14 cellular contexts compared by ENCODE assay signal in the genomic region with DNA sequence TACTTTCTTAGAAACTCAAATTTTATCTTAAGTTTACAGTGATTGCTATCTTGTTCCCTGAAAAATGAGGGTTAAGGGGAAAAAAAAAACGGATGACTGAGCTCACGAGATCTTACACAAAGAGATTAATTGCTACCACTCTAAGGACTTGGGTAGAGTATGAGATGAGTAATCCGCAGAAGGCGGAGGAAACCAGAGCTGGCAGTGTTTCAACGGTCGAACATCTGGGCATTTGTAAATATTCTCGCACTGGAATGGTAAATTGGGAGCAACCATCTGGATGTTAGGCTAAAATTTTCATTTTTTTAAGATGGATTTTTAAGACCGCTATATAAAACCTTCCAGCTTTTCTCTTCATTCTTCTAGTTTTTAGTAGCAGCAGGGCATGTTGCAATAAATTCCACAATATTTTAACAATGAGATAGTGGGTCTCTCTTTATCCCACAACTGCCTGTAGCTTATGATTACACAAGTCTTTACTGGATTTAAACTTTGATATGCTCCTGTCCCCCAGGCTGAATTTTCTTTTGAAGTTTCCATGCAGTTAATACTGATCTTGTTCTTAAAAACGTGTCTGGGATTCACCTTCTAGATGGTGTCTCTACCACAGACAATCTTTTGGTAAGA.
DNase-seq lines count a peak whose midpoint lies in the region; ATAC-seq and TF ChIP-seq lines count a peak whose summit lies in the region.
"Had no signal": no experiment of that assay in that cellular context is flagged by ENCODE, and none has a peak within 500 bp of the region (broad histone marks: within the 10 kb centered on the region; RNA-seq: fewer than 3 reads in every experiment).

No MANE protein-coding gene starts in this region.

- in situ Hi-C loops in transverse colon (cut with MboI; ENCODE audit: low pct_ligation_motif_present in 1 of 4, low pct_unique_long_range_greater_than_20kb in 1 of 4, low sequenced_read_pairs in 3 of 4) = no loop called here

- no peak for TF ChIP-seq POLR2A in transverse colon (IDR thresholded peaks at IDR 0.05)

- no peaks in the 10 kb centered on the region for H3K36me3 ChIP-seq in transverse colon
- H3K36me3 ChIP-seq: neutrophil, suprapubic skin had no signal

- DNase-seq in NCI-H510A treated with DMSO at 0.1 percent for 48 hours (lab: John Stamatoyannopoulos, UW) = peak; percentile 36
- DNase-seq in NCI-H510A (lab: John Stamatoyannopoulos, UW) = no peak
- peak; percentile 3 for DNase-seq in RKO (ENCODE audit: low spot score)
- DNase-seq in fibroblast of the conjunctiva (ENCODE audit: low read depth) = peak; percentile 75
- DNase-seq in transverse colon = peak; percentile 8
- DNase-seq in stimulated activated CD4-positive, alpha-beta T cell treated with anti-CD3 and anti-CD28 coated beads, Interleukin-4, amount 100 ng/mL, for 24 hours = no peak
- no peak for DNase-seq in GM19240 (ENCODE audit: insufficient read length, low spot score)
- DNase-seq: activated CD8-positive, alpha-beta memory T cell treated with anti-CD3 and anti-CD28 coated beads, Interleukin-2, amount 50 U/mL, for 4 hours; activated naive CD4-positive, alpha-beta T cell treated with anti-CD3 and anti-CD28 coated beads, Interleukin-2, amount 50 U/mL, for 16 hours; stimulated activated CD4-positive, alpha-beta T cell treated with anti-CD3 and anti-CD28 coated beads, Interleukin-12 subunit alpha, Interleukin-12 subunit beta, amount 100 ng/mL, for 4 hours had no signal

- ATAC-seq in GM19328 (IDR thresholded peaks at IDR 0.05; ENCODE audit: unreplicated experiment) = no peak

- H3K27ac ChIP-seq in transverse colon = no peak overlapping the region
- H3K27ac ChIP-seq: epithelial cell of prostate, neutrophil, suprapubic skin had no signal

- no peaks in the 10 kb centered on the region for H3K9me3 ChIP-seq in transverse colon
- H3K9me3 ChIP-seq: neutrophil had no signal

- H3K4me3 ChIP-seq in transverse colon = no peak overlapping the region
- H3K4me3 ChIP-seq: suprapubic skin had no signal

- intact Hi-C loops in transverse colon (cut with DNase I; ENCODE audit: low total_unique reads) = no loop called here

- 48 to 64% methylated on average over 9 of the region's 9 CpGs for WGBS in transverse colon (ENCODE audit: low coverage in 1 of 2), 2 donors

- H3K4me1 ChIP-seq in transverse colon = no peaks in the 10 kb centered on the region
- H3K4me1 ChIP-seq: suprapubic skin had no signal

- TF ChIP-seq CTCF in transverse colon (IDR thresholded peaks at IDR 0.05) = no peak

- H3K27me3 ChIP-seq in transverse colon = no peaks in the 10 kb centered on the region
- H3K27me3 ChIP-seq: neutrophil, suprapubic skin had no signal

- TF ChIP-seq EP300 in transverse colon (IDR thresholded peaks at IDR 0.05; ENCODE audit: low read depth) = no peak

Comparison
In these comparisons a context has a peak if more than half of its experiments do, and no peak if none do; other contexts are left out.
1. DNase-seq: peak in NCI-H510A treated with DMSO at 0.1 percent for 48 hours (single experiment), RKO (single experiment), fibroblast of the conjunctiva (single experiment) and transverse colon (single experiment); none in NCI-H510A (single experiment), stimulated activated CD4-positive, alpha-beta T cell treated with anti-CD3 and anti-CD28 coated beads, Interleukin-4, amount 100 ng/mL, for 24 hours (single experiment) and GM19240 (single experiment).